ENCODE assay signal across 18 cellular contexts in the genomic region with DNA sequence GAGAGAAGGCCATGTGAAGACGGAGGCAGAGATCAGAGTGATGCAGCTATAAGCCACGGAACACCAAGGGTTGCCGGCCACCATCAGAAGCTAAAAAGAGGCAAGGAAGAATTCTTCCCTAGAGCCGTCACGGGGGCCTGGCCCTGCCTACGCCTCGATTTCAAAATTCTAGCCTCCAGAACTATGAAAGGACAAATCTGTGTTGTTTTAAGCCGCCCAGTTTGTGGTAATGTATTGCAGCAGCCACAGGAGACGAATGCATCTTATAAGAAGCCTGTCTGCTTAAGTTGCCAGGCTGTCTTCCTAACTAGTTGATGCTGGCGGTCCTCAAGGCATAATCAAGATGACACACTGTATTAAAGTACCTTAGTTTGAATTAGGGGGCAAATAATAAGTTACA. TPM values are rescaled to one million over a fixed set of nuclear protein-coding genes. Genes with fewer than 3 reads are reported as not detected.
"Had no signal": no experiment of that assay in that cellular context is flagged by ENCODE, and none has a peak within 500 bp of the region (broad histone marks: within the 10 kb centered on the region; RNA-seq: fewer than 3 reads in every experiment).

No MANE protein-coding gene starts in this region.

- H3K4me3 ChIP-seq: left ventricle myocardium inferior, ovary, psoas muscle, right lobe of liver, spleen had no signal

- DNase-seq: activated CD4-positive, alpha-beta T cell treated with anti-CD3 and anti-CD28 coated beads, Interleukin-2, amount 10 ng/mL, durations not matched to agents 7 days and 5 days; activated gamma-delta T cell; effector CD8-positive, alpha-beta T cell; foreskin melanocyte; kidney glomerular epithelial cell; left ventricle myocardium inferior; ovary; psoas muscle; right lobe of liver; spleen; stimulated activated CD4-positive, alpha-beta T cell treated with anti-CD3 and anti-CD28 coated beads, Interleukin-4, amount 100 ng/mL, for 4 hours; T1000 had no signal

- H3K4me3 Mint-ChIP-seq: activated CD4-positive, alpha-beta T cell treated with anti-CD3 and anti-CD28 coated beads, Interleukin-2, amount 10 ng/mL, durations not matched to agents 7 days and 5 days; activated naive CD4-positive, alpha-beta T cell treated with anti-CD3 and anti-CD28 coated beads, Interleukin-2, amount 50 U/mL, for 24 hours; dendritic cell treated with granulocyte-macrophage colony-stimulating factor and Interleukin-4, amounts not matched to agents 40 ng/mL and 50 ng/mL, for 4 days; neural crest cell; stimulated activated memory B cell treated with anti-CD40 and anti-IgM and Interleukin-4, amounts not matched to agents 10 μg/mL and 1 μg/mL and 100 μg/mL, for 72 hours had no signal

- H3K27ac Mint-ChIP-seq: activated CD4-positive, alpha-beta T cell treated with anti-CD3 and anti-CD28 coated beads, Interleukin-2, amount 10 ng/mL, durations not matched to agents 7 days and 5 days; activated naive CD4-positive, alpha-beta T cell treated with anti-CD3 and anti-CD28 coated beads, Interleukin-2, amount 50 U/mL, for 24 hours; dendritic cell treated with granulocyte-macrophage colony-stimulating factor and Interleukin-4, amounts not matched to agents 40 ng/mL and 50 ng/mL, for 4 days; stimulated activated memory B cell treated with anti-CD40 and anti-IgM and Interleukin-4, amounts not matched to agents 10 μg/mL and 1 μg/mL and 100 μg/mL, for 72 hours had no signal

- H3K9me3 ChIP-seq: left ventricle myocardium inferior, ovary, psoas muscle, right lobe of liver, spleen had no signal

- H3K4me1 ChIP-seq: left ventricle myocardium inferior, psoas muscle had no signal

- H3K36me3 Mint-ChIP-seq: activated naive CD4-positive, alpha-beta T cell treated with anti-CD3 and anti-CD28 coated beads, Interleukin-2, amount 50 U/mL, for 24 hours; stimulated activated memory B cell treated with anti-CD40 and anti-IgM and Interleukin-4, amounts not matched to agents 10 μg/mL and 1 μg/mL and 100 μg/mL, for 72 hours had no signal

- H3K9me3 Mint-ChIP-seq: activated CD4-positive, alpha-beta T cell treated with anti-CD3 and anti-CD28 coated beads, Interleukin-2, amount 10 ng/mL, durations not matched to agents 7 days and 5 days; activated naive CD4-positive, alpha-beta T cell treated with anti-CD3 and anti-CD28 coated beads, Interleukin-2, amount 50 U/mL, for 24 hours; dendritic cell treated with granulocyte-macrophage colony-stimulating factor and Interleukin-4, amounts not matched to agents 40 ng/mL and 50 ng/mL, for 4 days; neural crest cell; stimulated activated memory B cell treated with anti-CD40 and anti-IgM and Interleukin-4, amounts not matched to agents 10 μg/mL and 1 μg/mL and 100 μg/mL, for 72 hours had no signal

- H3K4me1 Mint-ChIP-seq: activated CD4-positive, alpha-beta T cell treated with anti-CD3 and anti-CD28 coated beads, Interleukin-2, amount 10 ng/mL, durations not matched to agents 7 days and 5 days; activated naive CD4-positive, alpha-beta T cell treated with anti-CD3 and anti-CD28 coated beads, Interleukin-2, amount 50 U/mL, for 24 hours; stimulated activated memory B cell treated with anti-CD40 and anti-IgM and Interleukin-4, amounts not matched to agents 10 μg/mL and 1 μg/mL and 100 μg/mL, for 72 hours had no signal

- H3K36me3 ChIP-seq: left ventricle myocardium inferior, ovary, right lobe of liver, spleen had no signal

- ATAC-seq: esophagus mucosa; psoas muscle; right lobe of liver; stimulated activated memory B cell treated with anti-CD40 and anti-IgM and Interleukin-4, amounts not matched to agents 10 μg/mL and 1 μg/mL and 100 μg/mL, for 72 hours had no signal

- H3K27me3 ChIP-seq: ovary, right lobe of liver had no signal

- H3K27ac ChIP-seq: left ventricle myocardium inferior, ovary, psoas muscle, right lobe of liver, spleen had no signal

RNA-seq across cellular contexts. Expression of gene SRD5A2, which starts 53.8 kb away (rescaled TPM):
- total RNA-seq: activated CD4-positive, alpha-beta T cell treated with anti-CD3 and anti-CD28 coated beads, Interleukin-2, amount 10 ng/mL, durations not matched to agents 7 days and 5 days; esophagus mucosa; left ventricle myocardium inferior; neural crest cell; spleen; T-helper 1 cell treated with Interleukin-12 subunit alpha and Interleukin-12 subunit beta and Interleukin-4 antibody, amounts not matched to agents 30 ng/mL and 1 ng/mL, for 36 hours had no signal
